ENCODE assay signal across 1 cellular context in genomic region chr1:225921734-225922709, GRCh38.
TF ChIP-seq lines count a peak whose summit lies in the region.

No MANE protein-coding gene starts in this region.

TF ChIP-seq in IMR-90, 13 proteins besides CTCF, POLR2A, EP300 and RAD21:
- TF ChIP-seq BHLHE40 (IDR thresholded peaks at IDR 0.05; ENCODE audit: low read depth, low read length), result no peak
- no peak for TF ChIP-seq USF2 (IDR thresholded peaks at IDR 0.05; ENCODE audit: low read depth, low read length)
